In genomic region chr10:1369665-1370064, GRCh38 we compare ENCODE assay signal across 2 cellular contexts.
TF ChIP-seq lines count a peak whose summit lies in the region.

No MANE protein-coding gene starts in this region.

TF ChIP-seq in GM23338, 12 proteins besides CTCF, POLR2A, EP300 and RAD21 (continued from another document):
- no peak for TF ChIP-seq ZNF462 (CRISPR knock-in tag; IDR thresholded peaks at IDR 0.05)
- no peak for TF ChIP-seq ZNF331 (CRISPR knock-in tag; IDR thresholded peaks at IDR 0.05; ENCODE audit: low read depth)
- no peak for TF ChIP-seq ETS1 (IDR thresholded peaks at IDR 0.05)
- no peak for TF ChIP-seq EZH2 (IDR thresholded peaks at IDR 0.05; ENCODE audit: low read depth, unreplicated experiment)
- TF ChIP-seq, protein P1, sequence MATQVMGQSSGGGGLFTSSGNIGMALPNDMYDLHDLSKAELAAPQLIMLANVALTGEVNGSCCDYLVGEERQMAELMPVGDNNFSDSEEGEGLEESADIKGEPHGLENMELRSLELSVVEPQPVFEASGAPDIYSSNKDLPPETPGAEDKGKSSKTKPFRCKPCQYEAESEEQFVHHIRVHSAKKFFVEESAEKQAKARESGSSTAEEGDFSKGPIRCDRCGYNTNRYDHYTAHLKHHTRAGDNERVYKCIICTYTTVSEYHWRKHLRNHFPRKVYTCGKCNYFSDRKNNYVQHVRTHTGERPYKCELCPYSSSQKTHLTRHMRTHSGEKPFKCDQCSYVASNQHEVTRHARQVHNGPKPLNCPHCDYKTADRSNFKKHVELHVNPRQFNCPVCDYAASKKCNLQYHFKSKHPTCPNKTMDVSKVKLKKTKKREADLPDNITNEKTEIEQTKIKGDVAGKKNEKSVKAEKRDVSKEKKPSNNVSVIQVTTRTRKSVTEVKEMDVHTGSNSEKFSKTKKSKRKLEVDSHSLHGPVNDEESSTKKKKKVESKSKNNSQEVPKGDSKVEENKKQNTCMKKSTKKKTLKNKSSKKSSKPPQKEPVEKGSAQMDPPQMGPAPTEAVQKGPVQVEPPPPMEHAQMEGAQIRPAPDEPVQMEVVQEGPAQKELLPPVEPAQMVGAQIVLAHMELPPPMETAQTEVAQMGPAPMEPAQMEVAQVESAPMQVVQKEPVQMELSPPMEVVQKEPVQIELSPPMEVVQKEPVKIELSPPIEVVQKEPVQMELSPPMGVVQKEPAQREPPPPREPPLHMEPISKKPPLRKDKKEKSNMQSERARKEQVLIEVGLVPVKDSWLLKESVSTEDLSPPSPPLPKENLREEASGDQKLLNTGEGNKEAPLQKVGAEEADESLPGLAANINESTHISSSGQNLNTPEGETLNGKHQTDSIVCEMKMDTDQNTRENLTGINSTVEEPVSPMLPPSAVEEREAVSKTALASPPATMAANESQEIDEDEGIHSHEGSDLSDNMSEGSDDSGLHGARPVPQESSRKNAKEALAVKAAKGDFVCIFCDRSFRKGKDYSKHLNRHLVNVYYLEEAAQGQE (IDR thresholded peaks at IDR 0.05; ENCODE audit: unreplicated experiment): no peak
- no peak for TF ChIP-seq ZNF114 (CRISPR knock-in tag; IDR thresholded peaks at IDR 0.05)
- no peak for TF ChIP-seq POLR2AphosphoS5 (IDR thresholded peaks at IDR 0.05; ENCODE audit: low read depth)
- TF ChIP-seq JUNB (IDR thresholded peaks at IDR 0.05; ENCODE audit: unreplicated experiment): no peak

TF ChIP-seq in HEK293T, 16 proteins besides CTCF, POLR2A, EP300 and RAD21 (continued from another document):
- TF ChIP-seq, protein P2, sequence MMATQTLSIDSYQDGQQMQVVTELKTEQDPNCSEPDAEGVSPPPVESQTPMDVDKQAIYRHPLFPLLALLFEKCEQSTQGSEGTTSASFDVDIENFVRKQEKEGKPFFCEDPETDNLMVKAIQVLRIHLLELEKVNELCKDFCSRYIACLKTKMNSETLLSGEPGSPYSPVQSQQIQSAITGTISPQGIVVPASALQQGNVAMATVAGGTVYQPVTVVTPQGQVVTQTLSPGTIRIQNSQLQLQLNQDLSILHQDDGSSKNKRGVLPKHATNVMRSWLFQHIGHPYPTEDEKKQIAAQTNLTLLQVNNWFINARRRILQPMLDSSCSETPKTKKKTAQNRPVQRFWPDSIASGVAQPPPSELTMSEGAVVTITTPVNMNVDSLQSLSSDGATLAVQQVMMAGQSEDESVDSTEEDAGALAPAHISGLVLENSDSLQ (IDR thresholded peaks at IDR 0.05): no peak
- TF ChIP-seq ZNF384 (IDR thresholded peaks at IDR 0.05) (no peak), TARDBP (IDR thresholded peaks at IDR 0.05) (no peak), NFRKB (IDR thresholded peaks at IDR 0.05) (no peak), LEF1 (IDR thresholded peaks at IDR 0.05; ENCODE audit: borderline replicate concordance) (no peak), L3MBTL2 (conservative IDR thresholded peaks at IDR 0.05) (no peak), CTBP1 (IDR thresholded peaks at IDR 0.05; ENCODE audit: borderline replicate concordance) (no peak), FOXM1 (IDR thresholded peaks at IDR 0.05; ENCODE audit: borderline replicate concordance) (no peak), ARNT (IDR thresholded peaks at IDR 0.05) (no peak), BHLHE40 (IDR thresholded peaks at IDR 0.05; ENCODE audit: borderline replicate concordance) (no peak), SUZ12 (IDR thresholded peaks at IDR 0.05) (no peak), FOXK2 (IDR thresholded peaks at IDR 0.05) (no peak)
